Comparison of ENCODE assay signal across 15 cellular contexts in the genomic region with DNA sequence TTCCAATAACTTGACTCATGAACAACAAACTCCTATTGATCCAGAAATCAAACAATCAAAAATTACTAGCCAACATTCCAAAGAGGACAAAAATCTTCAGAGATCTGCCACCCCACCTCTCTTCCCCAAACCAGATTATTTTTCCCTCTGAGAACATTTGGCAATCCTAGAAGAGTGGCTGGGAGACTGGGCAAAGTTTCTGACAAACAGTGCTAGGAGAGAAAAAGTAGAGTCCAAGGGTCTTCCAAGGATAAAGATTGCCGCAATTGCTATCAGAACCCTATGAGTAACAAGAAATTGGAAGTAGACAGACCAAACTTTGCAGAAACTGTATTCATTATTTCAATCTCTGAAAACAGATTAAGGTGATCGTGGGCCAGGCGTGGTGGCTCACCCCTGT. TPM values are rescaled to one million over a fixed set of nuclear protein-coding genes. Genes with fewer than 3 reads are reported as not detected.
DNase-seq lines count a peak whose midpoint lies in the region; ATAC-seq, FAIRE-seq and TF ChIP-seq lines count a peak whose summit lies in the region.
"Had no signal": no experiment of that assay in that cellular context is flagged by ENCODE, and none has a peak within 500 bp of the region (broad histone marks: within the 10 kb centered on the region; RNA-seq: fewer than 3 reads in every experiment).

No MANE protein-coding gene starts in this region.

- H3K27ac Mint-ChIP-seq in nephron = peak overlapping the region in 2 of 3 experiments; percentile 49 to 83
- no peak overlapping the region for H3K27ac Mint-ChIP-seq in Caco-2 (ENCODE audit: unreplicated experiment)

- BruUV-seq in HepG2 (replicated peaks; lab: Mats Ljungman, UMichigan) (no TSS peak), Caco-2 (replicated peaks; lab: Mats Ljungman, UMichigan) (no TSS peak)

- no peak for FAIRE-seq in HepG2 (lab: Jason Lieb, UNC)

- in situ Hi-C loops in HepG2 (cut with HindIII; ENCODE audit: extremely low pct_ligation_motif_present, low pct_unique_long_range_greater_than_20kb) = no loop called here

- no peak overlapping the region for H3K4me3 ChIP-seq in cardiac muscle cell
- H3K4me3 ChIP-seq in liver (ENCODE audit: low read depth in 1 of 3, low read length in 3 of 3) = no peak overlapping the region
- H3K4me3 ChIP-seq in HepG2 (replicated peaks in 1 of 3; ENCODE audit: insufficient read depth in 1 of 3, low read depth in 2 of 3, low read length in 3 of 3) = no peak overlapping the region
- no peak overlapping the region for H3K4me3 ChIP-seq in Caco-2 (ENCODE audit: low read depth, low read length)
- H3K4me3 ChIP-seq: BLaER1 treated with 17β-estradiol and CSF1 and Interleukin-3, amounts not matched to agents 10 nM and 100 nM had no signal

- H3K27me3 Mint-ChIP-seq in nephron (ENCODE audit: low read depth) (no peaks in the 10 kb centered on the region), Caco-2 (ENCODE audit: insufficient read depth, unreplicated experiment) (no peaks in the 10 kb centered on the region)
- H3K27me3 Mint-ChIP-seq: CD4-positive, CD25-positive, alpha-beta regulatory T cell had no signal

- H3K4me2 ChIP-seq in HepG2 (ENCODE audit: low read depth, low read length) = no peak overlapping the region
- H3K4me2 ChIP-seq: BLaER1 treated with 17β-estradiol and CSF1 and Interleukin-3, amounts not matched to agents 10 nM and 100 nM had no signal

- TF ChIP-seq EP300 in HepG2 (IDR thresholded peaks at IDR 0.05; ENCODE audit: low read depth in 2 of 2, low read length in 2 of 2) = no peak
- TF ChIP-seq EP300 in HepG2 (CRISPR knock-in tag; IDR thresholded peaks at IDR 0.05; ENCODE audit: borderline replicate concordance) = no peak

- DNase-seq in cardiac muscle cell (ENCODE audit: low read depth in 1 of 2, low spot score in 1 of 2) (no peak), left cardiac atrium (no peak), HepG2 (ENCODE audit: low spot score) (no peak), Caco-2 (no peak)
- DNase-seq: ACHN; Calu3; CD4-positive, CD25-positive, alpha-beta regulatory T cell; DMS 273 treated with DMSO at 0.1 percent for 48 hours had no signal

- H4K20me1 ChIP-seq in HepG2 (ENCODE audit: insufficient read depth, low read length) = peaks cover 47% of the 10 kb centered on the region

- peaks cover 14% of the 10 kb centered on the region for H3K4me1 Mint-ChIP-seq in nephron
- peaks cover 12% of the 10 kb centered on the region for H3K4me1 Mint-ChIP-seq in Caco-2 (ENCODE audit: low read depth, unreplicated experiment)

- CTCF ChIA-PET in HepG2 (lab: Yijun Ruan, JAX; ENCODE audit: low intra/inter-chr PET ratio, low total read pairs) (no interaction called here), Caco-2 (lab: Charles Lee) (no interaction called here)

- peaks cover 81% of the 10 kb centered on the region for H3K79me2 ChIP-seq in HepG2 (ENCODE audit: insufficient read depth, low read length)

- H2AFZ ChIP-seq in HepG2 (ENCODE audit: low read length) = no peak overlapping the region

- TF ChIP-seq POLR2A in HepG2 (IDR thresholded peaks at IDR 0.05; ENCODE audit: insufficient read depth in 1 of 2, low read depth in 2 of 2, low read length in 2 of 2) = no peak

- ATAC-seq in left cardiac atrium = no peak
- no peak for ATAC-seq in HepG2
- ATAC-seq in HG03457 (IDR thresholded peaks at IDR 0.05; ENCODE audit: unreplicated experiment) = no peak
- ATAC-seq in GM21619 (IDR thresholded peaks at IDR 0.05; ENCODE audit: unreplicated experiment) = no peak
- ATAC-seq: HCT116 had no signal

- H3K36me3 Mint-ChIP-seq in nephron (ENCODE audit: low read depth) (peaks cover 61% of the 10 kb centered on the region), Caco-2 (ENCODE audit: insufficient read depth, unreplicated experiment) (peaks cover 3% of the 10 kb centered on the region)

- intact Hi-C loops in left cardiac atrium (cut with DNase I) (no loop called here), HepG2 (cut with micrococcal nuclease; ENCODE audit: unreplicated experiment) (no loop called here), Caco-2 (cut with micrococcal nuclease; ENCODE audit: unreplicated experiment) (no loop called here)

- 83% methylated on average over 3 of the region's 3 CpGs for WGBS in liver
- WGBS in HepG2 (ENCODE audit: low lambda C conversion rate) = 94% methylated on average over 3 of the region's 3 CpGs

- H3K4me1 ChIP-seq in cardiac muscle cell (ENCODE audit: low read depth) = peaks cover 22% of the 10 kb centered on the region
- peaks cover 2 to 15% (median 4%) of the 10 kb centered on the region in 4 donors for H3K4me1 ChIP-seq in liver (ENCODE audit: control insufficient read depth in 4 of 4, insufficient read depth in 4 of 4, low read length in 3 of 4)
- peaks cover 33% of the 10 kb centered on the region for H3K4me1 ChIP-seq in HepG2 (ENCODE audit: insufficient read depth, low read length)
- H3K4me1 ChIP-seq in Caco-2 = 0 out of 2 replicates have a peak, but pooled peaks cover 4% of the 10 kb centered on the region

- H3K9ac ChIP-seq in liver (ENCODE audit: low read depth in 1 of 2, low read length in 2 of 2) = no peak overlapping the region
- H3K9ac ChIP-seq in HepG2 (ENCODE audit: insufficient read depth, low read depth, low read length) = no peak overlapping the region
- H3K9ac ChIP-seq: BLaER1 treated with 17β-estradiol and CSF1 and Interleukin-3, amounts not matched to agents 10 nM and 100 nM had no signal

- TF ChIP-seq RAD21 in liver (IDR thresholded peaks at IDR 0.05) = no peak
- no peak for TF ChIP-seq RAD21 in HepG2 (CRISPR knock-in tag; IDR thresholded peaks at IDR 0.05)

- H3K36me3 ChIP-seq in cardiac muscle cell = no peaks in the 10 kb centered on the region
- peaks cover 0 to under 1% (median under 1%) of the 10 kb centered on the region in 4 donors for H3K36me3 ChIP-seq in liver (ENCODE audit: control insufficient read depth in 4 of 4, insufficient read depth in 3 of 4, low read depth in 1 of 4, low read length in 3 of 4)
- H3K36me3 ChIP-seq in HepG2 (replicated peaks in 1 of 2; ENCODE audit: control insufficient read depth in 1 of 2, insufficient read depth in 2 of 2, low read length in 2 of 2) = peaks cover 0 to 10% of the 10 kb centered on the region in 2 experiments; a peak in 2 of 5 replicates
- H3K36me3 ChIP-seq in Caco-2 (ENCODE audit: control insufficient read depth, insufficient read depth, low read length) = no peaks in the 10 kb centered on the region; the same call in 1 of the 2 replicates

- peak overlapping the region; percentile 77 for H3K27ac ChIP-seq in cardiac muscle cell
- peak overlapping the region in 1 of 2 donors; percentile 37 for H3K27ac ChIP-seq in liver (ENCODE audit: low read depth in 1 of 2, low read length in 2 of 2)
- no peak overlapping the region for H3K27ac ChIP-seq in HepG2 (ENCODE audit: extremely low read length, insufficient read depth, low read length)
- H3K27ac ChIP-seq: BLaER1 treated with 17β-estradiol and CSF1 and Interleukin-3, amounts not matched to agents 10 nM and 100 nM; HL-60 had no signal

- H3K9me3 ChIP-seq in cardiac muscle cell (ENCODE audit: low read depth) (no peaks in the 10 kb centered on the region), liver (ENCODE audit: control insufficient read depth in 4 of 4, low read length in 3 of 4) (no peaks in the 10 kb centered on the region), HepG2 (ENCODE audit: low read length) (no peaks in the 10 kb centered on the region), Caco-2 (no peaks in the 10 kb centered on the region)

- H3K27me3 ChIP-seq in cardiac muscle cell (no peaks in the 10 kb centered on the region), liver (ENCODE audit: control insufficient read depth in 4 of 4, insufficient read depth in 4 of 4, low read length in 3 of 4) (no peaks in the 10 kb centered on the region), HepG2 (ENCODE audit: control insufficient read depth in 1 of 2, insufficient read depth in 2 of 2, low read length in 2 of 2) (no peaks in the 10 kb centered on the region), Caco-2 (replicated peaks; ENCODE audit: control insufficient read depth, insufficient read depth, low read length) (no peaks in the 10 kb centered on the region)
- H3K27me3 ChIP-seq: BLaER1 treated with 17β-estradiol and CSF1 and Interleukin-3, amounts not matched to agents 10 nM and 100 nM had no signal

- TF ChIP-seq CTCF in cardiac muscle cell (IDR thresholded peaks at IDR 0.05; ENCODE audit: low read depth, low read length) = no peak
- TF ChIP-seq CTCF in liver (IDR thresholded peaks at IDR 0.05; ENCODE audit: low read depth, low read length, missing input control) = no peak
- TF ChIP-seq CTCF in HepG2 (CRISPR knock-in tag; IDR thresholded peaks at IDR 0.05) = no peak
- no peak for TF ChIP-seq CTCF in nephron (IDR thresholded peaks at IDR 0.05; ENCODE audit: unreplicated experiment in 3 of 3)
- no peak for TF ChIP-seq CTCF in Caco-2 (IDR thresholded peaks at IDR 0.05; ENCODE audit: insufficient read depth in 1 of 2, low read depth in 1 of 2, low read length in 1 of 2, severe bottlenecking in 1 of 2, unreplicated experiment in 1 of 2)

- POLR2A ChIA-PET in HepG2 (lab: Yijun Ruan, JAX) = no interaction called here
- POLR2A ChIA-PET in Caco-2 (lab: Charles Lee) = no interaction called here

- H3K4me3 Mint-ChIP-seq in nephron (no peak overlapping the region), Caco-2 (ENCODE audit: unreplicated experiment) (no peak overlapping the region)
- H3K4me3 Mint-ChIP-seq: CD4-positive, CD25-positive, alpha-beta regulatory T cell had no signal

- peaks cover 2% of the 10 kb centered on the region for H3K9me3 Mint-ChIP-seq in nephron
- peaks cover 20% of the 10 kb centered on the region for H3K9me3 Mint-ChIP-seq in Caco-2 (ENCODE audit: unreplicated experiment)
- H3K9me3 Mint-ChIP-seq: CD4-positive, CD25-positive, alpha-beta regulatory T cell had no signal

RNA-seq across cellular contexts. Expression of a gene that starts 22.4 kb away (rescaled TPM):
- 18.8 and 26.9 TPM in 2 replicates for total RNA-seq in cardiac muscle cell
- polyA plus RNA-seq in cardiac muscle cell = 33.9 and 37.4 TPM in 2 replicates
- total RNA-seq in left cardiac atrium = 10 to 100 TPM; 31.1 to 31.4 TPM
- 10 to 100 TPM; 20.5 to 37.7 TPM for total RNA-seq in liver
- 10 to 100 TPM in 1 of 2 donors, 1 to 10 TPM in 1; 4.0 to 11.9 TPM for polyA plus RNA-seq in liver
- total RNA-seq in HepG2 (2016; rRNA removed; fragmentation: Illumina TruSeq; extraction: Trizol) = 38.5 and 49.1 TPM in 2 replicates
- 35.6 and 38.1 TPM in 2 replicates for total RNA-seq in HepG2 (2016; cell fraction: cytosol; rRNA removed; fragmentation: Illumina TruSeq; extraction: Trizol; ENCODE audit: low read depth)
- 34.9 and 46.6 TPM in 2 replicates for total RNA-seq in HepG2 (2016; cell fraction: insoluble cytoplasmic fraction; rRNA removed; fragmentation: Illumina TruSeq; extraction: Trizol)
- total RNA-seq in HepG2 (2016; cell fraction: membrane; rRNA removed; fragmentation: Illumina TruSeq; extraction: Trizol) = 30.1 and 35.1 TPM in 2 replicates
- 98.0 and 100 TPM in 2 replicates for total RNA-seq in HepG2 (2016; cell fraction: nucleus; rRNA removed; fragmentation: Illumina TruSeq; extraction: Trizol)
- 62.9 and 71.8 TPM in 2 replicates for polyA plus RNA-seq in HepG2 (2011; rRNA removed)
- 13.1 and 19.3 TPM in 2 replicates for polyA plus RNA-seq in HepG2 (2011; cell fraction: cytosol; rRNA removed)
- polyA plus RNA-seq in HepG2 (2011; cell fraction: nucleus; rRNA removed) = 111 and 115 TPM in 2 replicates
- 37.1 and 46.7 TPM in 2 replicates for polyA plus RNA-seq in HepG2 (2012)
- polyA plus RNA-seq in HepG2 (2016; cell fraction: cytosol; fragmentation: Illumina TruSeq; extraction: Trizol; ENCODE audit: low read depth) = 2.3 and 2.8 TPM in 2 replicates
- 20.9 and 25.4 TPM in 2 replicates for polyA plus RNA-seq in HepG2 (2016; cell fraction: insoluble cytoplasmic fraction; fragmentation: Illumina TruSeq; extraction: Trizol; ENCODE audit: low read depth)
- 5.5 and 7.5 TPM in 2 replicates for polyA plus RNA-seq in HepG2 (2016; cell fraction: membrane; fragmentation: Illumina TruSeq; extraction: Trizol; ENCODE audit: low read depth)
- polyA plus RNA-seq in HepG2 (2016; cell fraction: nucleus; fragmentation: Illumina TruSeq; extraction: Trizol; ENCODE audit: insufficient read depth, low read depth) = 112 and 115 TPM in 2 replicates
- 48.6 and 51.6 TPM in 2 replicates for polyA minus RNA-seq in HepG2 (2011; rRNA and poly(A)+ RNA removed; ENCODE audit: low replicate concordance)
- polyA minus RNA-seq in HepG2 (2011; cell fraction: cytosol; rRNA and poly(A)+ RNA removed) = 23.2 and 29.9 TPM in 2 replicates
- polyA minus RNA-seq in HepG2 (2011; cell fraction: nucleus; rRNA and poly(A)+ RNA removed) = 236 and 239 TPM in 2 replicates
- 39.6 and 41.1 TPM in 2 replicates for total RNA-seq in Caco-2 (2022)
